11 cellular contexts compared by ENCODE assay signal in genomic region chr19:372306-372890, GRCh38. TPM values are rescaled to one million over a fixed set of nuclear protein-coding genes. Genes with fewer than 3 reads are reported as not detected.
DNase-seq lines count a peak whose midpoint lies in the region; ATAC-seq, FAIRE-seq and TF ChIP-seq lines count a peak whose summit lies in the region.
"Had no signal": no experiment of that assay in that cellular context is flagged by ENCODE, and none has a peak within 500 bp of the region (broad histone marks: within the 10 kb centered on the region; RNA-seq: fewer than 3 reads in every experiment).

No MANE protein-coding gene starts in this region.

- peak; percentile 19 for DNase-seq in GM04503 (ENCODE audit: low read depth)
- no peak for DNase-seq in PC-3
- peak; percentile 48 for DNase-seq in fibroblast of villous mesenchyme (ENCODE audit: low read depth)
- DNase-seq in posterior vena cava (ENCODE audit: low spot score): peak; percentile 71
- DNase-seq in CD8-positive, alpha-beta T cell: no peak
- DNase-seq in RCC 7860 (ENCODE audit: low spot score): no peak
- DNase-seq in NK-92 treated with Interleukin-12 subunit alpha and Interleukin-12 subunit beta, amount 100 ng/mL, for 24 hours (lab: John Stamatoyannopoulos, UW): no peak
- DNase-seq: activated naive CD8-positive, alpha-beta T cell treated with anti-CD3 and anti-CD28 coated beads, Interleukin-2, amount 50 U/mL, for 24 hours had no signal

- POLR2A ChIA-PET in PC-3 (lab: Charles Lee; ENCODE audit: unreplicated experiment): no interaction called here
- POLR2A ChIA-PET in CD8-positive, alpha-beta T cell (lab: Charles Lee): no interaction called here

- H3K36me3 Mint-ChIP-seq in CD8-positive, alpha-beta T cell: no peaks in the 10 kb centered on the region

- no peak for TF ChIP-seq CTCF in PC-3 (conservative IDR thresholded peaks at IDR 0.05; ENCODE audit: low read depth, low read length)
- no peak for TF ChIP-seq CTCF in fibroblast of villous mesenchyme (IDR thresholded peaks at IDR 0.05; ENCODE audit: insufficient read depth, low read depth, low read length)
- no peak for TF ChIP-seq CTCF in CD8-positive, alpha-beta T cell (IDR thresholded peaks at IDR 0.05)

- intact Hi-C loops in PC-3 (cut with micrococcal nuclease): no loop called here
- intact Hi-C loops in posterior vena cava (cut with DNase I): no loop called here
- intact Hi-C loops in CD8-positive, alpha-beta T cell (cut with DNase I, micrococcal nuclease): no loop called here

- no peaks in the 10 kb centered on the region for H4K20me1 ChIP-seq in PC-3 (ENCODE audit: low read length)

- no peak overlapping the region for H3K27ac ChIP-seq in PC-3 (ENCODE audit: low read length)
- H3K27ac ChIP-seq in CD8-positive, alpha-beta T cell (ENCODE audit: low read depth, low read length): no peak overlapping the region
- H3K27ac ChIP-seq: suprapubic skin had no signal

- no TSS peak for BruUV-seq in PC-3 (replicated peaks; lab: Mats Ljungman, UMichigan)

- 0 out of 2 replicates have a peak, but pooled peaks cover 15% of the 10 kb centered on the region for H3K27me3 ChIP-seq in PC-3 (ENCODE audit: low read length)
- H3K27me3 ChIP-seq in CD8-positive, alpha-beta T cell (ENCODE audit: insufficient read depth, low read length): no peaks in the 10 kb centered on the region

- no peak overlapping the region for H2AFZ ChIP-seq in PC-3 (ENCODE audit: low read length)

- peak; percentile 24; the same call in 1 of the 2 replicates for ATAC-seq in PC-3
- ATAC-seq in CD8-positive, alpha-beta T cell: no peak
- ATAC-seq in HG02588 (IDR thresholded peaks at IDR 0.05; ENCODE audit: unreplicated experiment): no peak

- no peaks in the 10 kb centered on the region for H3K4me1 Mint-ChIP-seq in CD8-positive, alpha-beta T cell (ENCODE audit: low read depth)
- H3K4me1 Mint-ChIP-seq: activated naive CD8-positive, alpha-beta T cell treated with anti-CD3 and anti-CD28 coated beads, Interleukin-2, amount 50 U/mL, for 24 hours; memory B cell had no signal

- H3F3A ChIP-seq in PC-3 (ENCODE audit: low read length, unreplicated experiment): no peaks in the 10 kb centered on the region

- no peaks in the 10 kb centered on the region for H3K9me2 ChIP-seq in PC-3 (replicated peaks; ENCODE audit: low read length)

- H3K4me1 ChIP-seq in PC-3 (ENCODE audit: insufficient read depth, low read length): no peaks in the 10 kb centered on the region
- no peaks in the 10 kb centered on the region for H3K4me1 ChIP-seq in CD8-positive, alpha-beta T cell (ENCODE audit: insufficient read depth, low read length)

- no peaks in the 10 kb centered on the region for H3K9me3 ChIP-seq in PC-3 (ENCODE audit: low read length)
- H3K9me3 ChIP-seq in CD8-positive, alpha-beta T cell (ENCODE audit: low read length): no peaks in the 10 kb centered on the region
- H3K9me3 ChIP-seq: suprapubic skin had no signal

- H3K4me3 Mint-ChIP-seq in CD8-positive, alpha-beta T cell: no peak overlapping the region
- H3K4me3 Mint-ChIP-seq: activated naive CD8-positive, alpha-beta T cell treated with anti-CD3 and anti-CD28 coated beads, Interleukin-2, amount 50 U/mL, for 24 hours; memory B cell had no signal

- no peaks in the 10 kb centered on the region for H3K9me3 Mint-ChIP-seq in CD8-positive, alpha-beta T cell
- H3K9me3 Mint-ChIP-seq: activated naive CD8-positive, alpha-beta T cell treated with anti-CD3 and anti-CD28 coated beads, Interleukin-2, amount 50 U/mL, for 24 hours; memory B cell had no signal

- no peak for FAIRE-seq in RCC 7860 (lab: Jason Lieb, UNC)

- H3K9ac ChIP-seq in PC-3 (ENCODE audit: low read length): no peak overlapping the region

- no peak overlapping the region for H3K4me2 ChIP-seq in PC-3 (ENCODE audit: low read length)

- CTCF ChIA-PET in PC-3 (lab: Charles Lee): interaction anchor here (0.6 kb wide), 1 partner anchor 163 kb away, joined by 3 read pairs; no protein-coding TSS in a partner anchor
- CTCF ChIA-PET in CD8-positive, alpha-beta T cell (lab: Charles Lee): no interaction called here

- H3K27ac Mint-ChIP-seq in CD8-positive, alpha-beta T cell: no peak overlapping the region
- H3K27ac Mint-ChIP-seq: activated naive CD8-positive, alpha-beta T cell treated with anti-CD3 and anti-CD28 coated beads, Interleukin-2, amount 50 U/mL, for 24 hours; memory B cell had no signal

- no peak overlapping the region for H3K4me3 ChIP-seq in PC-3 (ENCODE audit: low read length)
- H3K4me3 ChIP-seq in fibroblast of villous mesenchyme (ENCODE audit: low read depth, low read length): no peak overlapping the region
- H3K4me3 ChIP-seq in CD8-positive, alpha-beta T cell (ENCODE audit: low read depth, low read length): no peak overlapping the region
- H3K4me3 ChIP-seq: suprapubic skin had no signal

- H3K79me2 ChIP-seq in PC-3 (ENCODE audit: low read length): no peaks in the 10 kb centered on the region

- no peaks in the 10 kb centered on the region for H3K36me3 ChIP-seq in PC-3 (ENCODE audit: low read depth, low read length)
- no peaks in the 10 kb centered on the region for H3K36me3 ChIP-seq in CD8-positive, alpha-beta T cell (ENCODE audit: insufficient read depth, low read length)
- H3K36me3 ChIP-seq: suprapubic skin had no signal

- H3K27me3 Mint-ChIP-seq in CD8-positive, alpha-beta T cell (ENCODE audit: low read depth): peaks cover 38% of the 10 kb centered on the region

RNA-seq across cellular contexts. Expression of gene MIER2, which starts 27.8 kb away (rescaled TPM):
- total RNA-seq in PC-3 (2014; rRNA removed): not detected in 2 replicates
- total RNA-seq in fibroblast of villous mesenchyme: 18.0 and 19.9 TPM in 2 replicates
- 10 to 100 TPM; 18.8 to 25.3 TPM for total RNA-seq in posterior vena cava
- total RNA-seq in CD8-positive, alpha-beta T cell: 10 to 100 TPM; 10.5 to 11.0 TPM

RNA-seq across cellular contexts. Expression of gene C2CD4C, which starts 36.5 kb away (rescaled TPM):
- total RNA-seq in PC-3 (2014; rRNA removed) (0.29 TPM in 2 replicates), fibroblast of villous mesenchyme (not detected in 2 replicates), posterior vena cava (1 to 10 TPM; 1.1 to 2.9 TPM)
- not detected for total RNA-seq in CD8-positive, alpha-beta T cell

Comparison
In these comparisons a context has a peak if more than half of its experiments do, and no peak if none do; other contexts are left out.
1. DNase-seq: peak in GM04503 (single experiment), fibroblast of villous mesenchyme (single experiment) and posterior vena cava (single experiment); none in PC-3 (single experiment), CD8-positive, alpha-beta T cell (0 of 7), RCC 7860 (single experiment) and NK-92 treated with Interleukin-12 subunit alpha and Interleukin-12 subunit beta, amount 100 ng/mL, for 24 hours (single experiment).
2. RNA of gene MIER2, which starts 27.8 kb away (total RNA-seq): 18.8 to 25.3 TPM in posterior vena cava, 18.0 to 19.9 TPM in fibroblast of villous mesenchyme and 10.5 to 11.0 TPM in CD8-positive, alpha-beta T cell; not detected in PC-3; every median in the first group is over 10 times any median in the second.